Comparison of ENCODE assay signal across 7 cellular contexts in the genomic region with DNA sequence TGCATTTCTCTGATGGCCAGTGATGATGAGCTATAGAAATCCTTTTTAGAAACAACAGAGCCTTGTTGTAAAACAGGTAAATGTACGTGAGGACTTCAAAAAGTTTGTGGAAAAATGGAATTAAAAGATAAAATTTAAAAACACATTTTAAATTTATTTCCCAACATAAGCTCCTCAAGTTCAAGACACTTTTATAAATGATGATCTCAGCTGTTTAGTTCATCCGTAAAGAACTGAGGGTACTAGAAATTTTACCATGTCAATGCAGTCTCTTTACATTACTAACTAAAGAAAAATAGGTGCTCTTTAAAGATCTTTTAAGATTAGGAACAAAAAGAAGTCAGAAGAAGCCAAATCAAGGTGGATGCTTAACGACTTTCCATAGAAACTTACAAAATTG.
"Had no signal": no experiment of that assay in that cellular context is flagged by ENCODE, and none has a peak within 500 bp of the region (broad histone marks: within the 10 kb centered on the region; RNA-seq: fewer than 3 reads in every experiment).

No MANE protein-coding gene starts in this region.

- FAIRE-seq: H1, H54 had no signal

- H2AFZ ChIP-seq: GM23338 had no signal

- ATAC-seq: GM23338 had no signal

- DNase-seq: H9, HCEC 1CT, KG1 had no signal

- H3K4me3 ChIP-seq: GM23338 had no signal

- H3K27ac ChIP-seq: HL-60 had no signal

- H3K4me2 ChIP-seq: GM23338 had no signal
